ENCODE assay signal across 8 cellular contexts in genomic region chr10:14839305-14839695, GRCh38. TPM values are rescaled to one million over a fixed set of nuclear protein-coding genes. Genes with fewer than 3 reads are reported as not detected.
DNase-seq lines count a peak whose midpoint lies in the region; ATAC-seq and TF ChIP-seq lines count a peak whose summit lies in the region.

No MANE protein-coding gene starts in this region.

- peak overlapping the region; percentile 98 for H3K4me3 Mint-ChIP-seq in CD8-positive, alpha-beta T cell
- peak overlapping the region; percentile 87 to 99 (median 94) for H3K4me3 Mint-ChIP-seq in naive thymus-derived CD8-positive, alpha-beta T cell

- intact Hi-C loops in CD8-positive, alpha-beta T cell (cut with DNase I, micrococcal nuclease), result loop anchor here (2.0 to 10.0 kb wide), 13 partner anchors 120 to 1492 kb away; partner anchors contain the start of genes MEIG1 (in 1 of the 2), NMT2 (in 1 of the 2), PRPF18 (in 1 of the 2) and RPP38 (in 1 of the 2)
- intact Hi-C loops in dorsolateral prefrontal cortex (cut with DNase I) (loop anchor here in 1 of 2 donors (5.0 kb wide), 1 partner anchor 258 kb away; the partner anchor contains the start of gene RPP38), posterior vena cava (cut with DNase I) (no loop called here)

- peak overlapping the region; percentile 90 for H3K4me3 ChIP-seq in CD8-positive, alpha-beta T cell (ENCODE audit: low read depth, low read length)
- peak overlapping the region; percentile 69 to 100 (median 96) for H3K4me3 ChIP-seq in dorsolateral prefrontal cortex

- H3K9me3 ChIP-seq in CD8-positive, alpha-beta T cell (ENCODE audit: low read length), result no peaks in the 10 kb centered on the region

- CTCF ChIA-PET in CD8-positive, alpha-beta T cell (lab: Charles Lee), result interaction anchor here (1.1 to 2.7 kb wide), 2 partner anchors 67 to 296 kb away, joined by 3 to 7 read pairs; no protein-coding TSS in a partner anchor

- H3K27ac ChIP-seq in CD8-positive, alpha-beta T cell (ENCODE audit: low read depth, low read length), result no peak overlapping the region
- peak overlapping the region in 15 of 59 donors; percentile 92 to 99 (median 98) for H3K27ac ChIP-seq in dorsolateral prefrontal cortex

- H3K4me1 ChIP-seq in CD8-positive, alpha-beta T cell (ENCODE audit: insufficient read depth, low read length), result peaks cover 17% of the 10 kb centered on the region

- H3K4me1 Mint-ChIP-seq in CD8-positive, alpha-beta T cell (ENCODE audit: low read depth), result peaks cover 36% of the 10 kb centered on the region
- H3K4me1 Mint-ChIP-seq in naive thymus-derived CD8-positive, alpha-beta T cell, result peaks cover 11 to 47% (median 28%) of the 10 kb centered on the region in 4 donors

- no peak for TF ChIP-seq CTCF in CD8-positive, alpha-beta T cell (IDR thresholded peaks at IDR 0.05)
- TF ChIP-seq CTCF in dorsolateral prefrontal cortex (IDR thresholded peaks at IDR 0.05 in 54 of 56, conservative IDR thresholded peaks at IDR 0.05 in 2 of 56; ENCODE audit: low read depth in 1 of 56, partially characterized antibody in 56 of 56), result no peak

- peaks cover 34% of the 10 kb centered on the region for H3K36me3 ChIP-seq in CD8-positive, alpha-beta T cell (ENCODE audit: insufficient read depth, low read length)

- no peaks in the 10 kb centered on the region for H3K27me3 Mint-ChIP-seq in CD8-positive, alpha-beta T cell (ENCODE audit: low read depth)
- H3K27me3 Mint-ChIP-seq in naive thymus-derived CD8-positive, alpha-beta T cell, result no peaks in the 10 kb centered on the region

- peaks cover 52% of the 10 kb centered on the region for H3K36me3 Mint-ChIP-seq in CD8-positive, alpha-beta T cell
- peaks cover 0 to 46% (median 8%) of the 10 kb centered on the region in 3 donors for H3K36me3 Mint-ChIP-seq in naive thymus-derived CD8-positive, alpha-beta T cell

- no peak for DNase-seq in CD8-positive, alpha-beta T cell
- peak; percentile 20 for DNase-seq in NAMALWA (ENCODE audit: low spot score)
- DNase-seq in dorsolateral prefrontal cortex, result no peak
- no peak for DNase-seq in naive thymus-derived CD8-positive, alpha-beta T cell
- no peak for DNase-seq in HuH-7.5 (ENCODE audit: low spot score)
- DNase-seq in posterior vena cava (ENCODE audit: low spot score), result no peak
- DNase-seq in effector CD8-positive, alpha-beta T cell (lab: John Stamatoyannopoulos, UW), result no peak

- H3K27me3 ChIP-seq in CD8-positive, alpha-beta T cell (ENCODE audit: insufficient read depth, low read length), result no peaks in the 10 kb centered on the region
- no peaks in the 10 kb centered on the region for H3K27me3 ChIP-seq in dorsolateral prefrontal cortex

- H3K27ac Mint-ChIP-seq in CD8-positive, alpha-beta T cell, result peak overlapping the region; percentile 93
- H3K27ac Mint-ChIP-seq in naive thymus-derived CD8-positive, alpha-beta T cell, result peak overlapping the region; percentile 25 to 98 (median 96)

- no peaks in the 10 kb centered on the region for H3K9me3 Mint-ChIP-seq in CD8-positive, alpha-beta T cell
- no peaks in the 10 kb centered on the region for H3K9me3 Mint-ChIP-seq in naive thymus-derived CD8-positive, alpha-beta T cell

- ATAC-seq in CD8-positive, alpha-beta T cell, result no peak
- no peak for ATAC-seq in naive thymus-derived CD8-positive, alpha-beta T cell
- no peak for ATAC-seq in esophagus mucosa

- POLR2A ChIA-PET in CD8-positive, alpha-beta T cell (lab: Charles Lee), result interaction anchor here (1.5 to 3.8 kb wide), 3 partner anchors 9 to 39 kb away, joined by 3 to 37 read pairs (median 18); partner anchors contain the start of gene SUV39H2
- POLR2A ChIA-PET in naive thymus-derived CD8-positive, alpha-beta T cell (lab: Charles Lee), result interaction anchor here (0.9 to 4.1 kb wide), 4 partner anchors 39 to 270 kb away, joined by 3 to 30 read pairs (median 18); partner anchors contain the start of gene SUV39H2

RNA-seq across cellular contexts. Expression of gene HSPA14, which starts 1.2 kb away (rescaled TPM):
- 10 to 100 TPM; 37.7 to 37.8 TPM for total RNA-seq in CD8-positive, alpha-beta T cell
- total RNA-seq in dorsolateral prefrontal cortex, result 10 to 100 TPM in 112 of 120 experiments, 1 to 10 TPM in 8; 7.8 to 24.7 (median 14.3) TPM
- 10 to 100 TPM; 16.7 to 18.1 TPM for total RNA-seq in naive thymus-derived CD8-positive, alpha-beta T cell
- 10 to 100 TPM; 15.1 to 18.9 (median 17.6) TPM for polyA plus RNA-seq in naive thymus-derived CD8-positive, alpha-beta T cell
- 10 to 100 TPM in 1 of 2 donors, 1 to 10 TPM in 1; 9.9 to 13.9 TPM for total RNA-seq in posterior vena cava
- total RNA-seq in esophagus mucosa, result 10.7 TPM

RNA-seq across cellular contexts. Expression of gene MSANTD7, which starts 1.2 kb away (rescaled TPM):
- total RNA-seq in CD8-positive, alpha-beta T cell, result 10 to 100 TPM; 20.2 to 22.3 TPM
- 10 to 100 TPM in 78 of 120 experiments, 1 to 10 TPM in 42; 6.7 to 16.4 (median 11.0) TPM for total RNA-seq in dorsolateral prefrontal cortex
- 10 to 100 TPM; 13.6 to 15.3 TPM for total RNA-seq in naive thymus-derived CD8-positive, alpha-beta T cell
- polyA plus RNA-seq in naive thymus-derived CD8-positive, alpha-beta T cell, result 1 to 10 TPM; 4.6 to 9.9 (median 9.2) TPM
- 1 to 10 TPM; 5.9 to 8.8 TPM for total RNA-seq in posterior vena cava
- total RNA-seq in esophagus mucosa, result 7.7 TPM

RNA-seq across cellular contexts. Expression of gene CDNF, which starts 1.5 kb away (rescaled TPM):
- 1 to 10 TPM; 2.3 to 2.5 TPM for total RNA-seq in CD8-positive, alpha-beta T cell
- 1 to 10 TPM in 89 of 120 experiments, under 1 TPM in 19, not detected in 12; 0.33 to 8.1 (median 1.9) TPM for total RNA-seq in dorsolateral prefrontal cortex
- total RNA-seq in naive thymus-derived CD8-positive, alpha-beta T cell, result 1 to 10 TPM; 4.9 to 6.2 TPM
- polyA plus RNA-seq in naive thymus-derived CD8-positive, alpha-beta T cell, result 1 to 10 TPM; 1.4 to 2.6 (median 2.2) TPM
- 1 to 10 TPM in 1 of 2 donors, under 1 TPM in 1; 0.95 to 1.8 TPM for total RNA-seq in posterior vena cava
- total RNA-seq in esophagus mucosa, result 1.2 TPM

RNA-seq across cellular contexts. Expression of gene SUV39H2, which starts 39.4 kb away (rescaled TPM):
- 1 to 10 TPM; 2.6 to 3.1 TPM for total RNA-seq in CD8-positive, alpha-beta T cell
- total RNA-seq in dorsolateral prefrontal cortex, result 10 to 100 TPM in 118 of 120 experiments, 1 to 10 TPM in 2; 8.9 to 25.2 (median 16.2) TPM
- total RNA-seq in naive thymus-derived CD8-positive, alpha-beta T cell, result 1 to 10 TPM; 3.9 to 4.4 TPM
- polyA plus RNA-seq in naive thymus-derived CD8-positive, alpha-beta T cell, result 1 to 10 TPM; 2.8 to 8.6 (median 3.7) TPM
- 1 to 10 TPM; 7.5 to 9.3 TPM for total RNA-seq in posterior vena cava
- total RNA-seq in esophagus mucosa, result 8.8 TPM

Comparison
In these comparisons a context has a peak if more than half of its experiments do, and no peak if none do; other contexts are left out.
1. intact Hi-C loops: an anchor here in CD8-positive, alpha-beta T cell (2.0 to 10.0 kb wide); none called in posterior vena cava.